ENCODE assay signal across 22 cellular contexts in the genomic region with DNA sequence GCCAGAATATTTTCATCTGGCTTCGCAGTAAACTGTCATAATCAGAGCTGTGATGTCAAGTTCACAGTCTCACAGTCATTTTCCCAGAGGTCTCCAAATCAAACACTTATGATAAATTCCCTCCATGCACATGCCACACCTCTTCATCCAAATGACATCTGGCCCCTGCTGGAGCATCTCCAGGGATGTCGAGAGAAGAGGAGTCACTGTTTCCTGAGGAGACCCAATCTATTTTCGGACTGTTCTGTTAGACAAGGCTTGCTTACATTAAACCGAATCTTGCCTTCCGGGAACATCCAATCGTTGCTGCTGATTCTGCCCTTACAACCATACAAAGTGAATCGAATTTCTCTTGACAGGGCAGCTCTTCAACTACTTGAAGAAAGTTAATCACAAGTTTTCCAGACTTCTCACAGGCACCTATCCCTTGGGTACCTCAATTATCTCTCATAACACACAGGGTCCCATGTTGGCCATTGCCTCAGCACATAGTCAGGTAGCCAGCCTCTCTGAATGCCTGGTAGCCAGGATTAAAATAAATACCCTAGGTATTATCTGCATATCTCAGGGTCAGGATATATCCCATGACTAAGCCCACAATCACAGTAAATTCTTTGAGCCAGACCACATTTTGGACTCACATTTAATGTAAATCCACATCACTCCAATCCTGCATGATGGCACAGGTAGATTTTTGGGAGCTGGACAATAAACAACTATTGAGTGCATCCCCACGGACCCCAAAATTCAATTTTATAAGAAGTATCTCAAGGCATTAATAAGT.
"Had no signal": no experiment of that assay in that cellular context is flagged by ENCODE, and none has a peak within 500 bp of the region (broad histone marks: within the 10 kb centered on the region; RNA-seq: fewer than 3 reads in every experiment).

No MANE protein-coding gene starts in this region.

- DNase-seq: KBM-7, MG63, NCI-H1092, NCI-H1105 treated with DMSO at 0.1 percent for 48 hours, NCI-H1417 treated with DMSO at 0.1 percent for 48 hours, NCI-H146, NCI-H1694 treated with DMSO at 0.1 percent for 48 hours, NCI-H1930, NCI-H2081, NCI-H2171, NCI-H226, NCI-H446, NCI-H510A, NCI-H524 treated with DMSO at 0.1 percent for 48 hours, NCI-H69, NCI-H774, Peyer's patch, SHP77 treated with DMSO at 0.1 percent for 48 hours, SJCRH30, T-helper 1 cell had no signal

- H3K4me3 ChIP-seq: MG63, Peyer's patch, SJCRH30 had no signal

- ATAC-seq: Right ventricle myocardium inferior, SK-N-SH treated with all-trans-retinoic acid at 6 μM for 48 hours had no signal

- H3K4me1 ChIP-seq: Peyer's patch, SJCRH30 had no signal

- H3K9me3 ChIP-seq: MG63, Peyer's patch, SJCRH30 had no signal

- H3K27me3 ChIP-seq: MG63, Peyer's patch, SJCRH30 had no signal

- H3K36me3 ChIP-seq: MG63, Peyer's patch, SJCRH30 had no signal

- H3K27ac ChIP-seq: Peyer's patch, SJCRH30 had no signal
